ENCODE assay signal across 14 cellular contexts in genomic region chr6:44933113-44933512, GRCh38.
DNase-seq lines count a peak whose midpoint lies in the region; ATAC-seq, FAIRE-seq and TF ChIP-seq lines count a peak whose summit lies in the region.
"Had no signal": no experiment of that assay in that cellular context is flagged by ENCODE, and none has a peak within 500 bp of the region (broad histone marks: within the 10 kb centered on the region; RNA-seq: fewer than 3 reads in every experiment).

No MANE protein-coding gene starts in this region.

- H4K20me1 ChIP-seq in PC-3 (ENCODE audit: low read length) (no peaks in the 10 kb centered on the region), K562 (replicated peaks; ENCODE audit: control insufficient read depth, insufficient read depth, low read length) (no peaks in the 10 kb centered on the region), osteoblast (ENCODE audit: insufficient read depth, low read length) (no peaks in the 10 kb centered on the region)

- peak overlapping the region; percentile 95 for H3K27ac Mint-ChIP-seq in activated T-cell treated with anti-CD3 and anti-CD28 coated beads, Interleukin-2, amount 50 U/mL, for 24 hours

- TF ChIP-seq CTCF in PC-3 (conservative IDR thresholded peaks at IDR 0.05; ENCODE audit: low read depth, low read length) = no peak
- TF ChIP-seq CTCF in K562 (IDR thresholded peaks at IDR 0.05 in 2 of 3, conservative IDR thresholded peaks at IDR 0.05 in 1 of 3; ENCODE audit: insufficient read depth in 2 of 3, low read depth in 1 of 3, low read length in 3 of 3) = no peak
- TF ChIP-seq CTCF in osteoblast (IDR thresholded peaks at IDR 0.05; ENCODE audit: extremely low read depth, low read depth, low read length) = no peak

- peaks cover 6% of the 10 kb centered on the region for H3K36me3 Mint-ChIP-seq in activated T-cell treated with anti-CD3 and anti-CD28 coated beads, Interleukin-2, amount 50 U/mL, for 24 hours (ENCODE audit: low read depth)

- H3K4me1 ChIP-seq in PC-3 (ENCODE audit: insufficient read depth, low read length) = no peaks in the 10 kb centered on the region
- H3K4me1 ChIP-seq in K562 (replicated peaks in 1 of 2; ENCODE audit: control insufficient read depth in 2 of 2, insufficient read depth in 2 of 2, low read length in 2 of 2) = no peaks in the 10 kb centered on the region
- H3K4me1 ChIP-seq in osteoblast (ENCODE audit: insufficient read depth, low read length) = no peaks in the 10 kb centered on the region
- H3K4me1 ChIP-seq: foreskin keratinocyte, prostate gland, stomach, uterus had no signal

- no peaks in the 10 kb centered on the region for H3K9me2 ChIP-seq in PC-3 (replicated peaks; ENCODE audit: low read length)

- H3K4me2 ChIP-seq in PC-3 (ENCODE audit: low read length) = peak overlapping the region; percentile 61
- no peak overlapping the region for H3K4me2 ChIP-seq in K562 (ENCODE audit: insufficient read depth, low read length)
- H3K4me2 ChIP-seq in osteoblast (ENCODE audit: insufficient read depth, low read length) = peak overlapping the region; percentile 71

- CTCF ChIA-PET in PC-3 (lab: Charles Lee) (no interaction called here), K562 (lab: Yijun Ruan, JAX; ENCODE audit: low intra/inter-chr PET ratio) (no interaction called here)

- TF ChIP-seq POLR2A in K562 (conservative IDR thresholded peaks at IDR 0.05) = no peak

- H3F3A ChIP-seq in PC-3 (ENCODE audit: low read length, unreplicated experiment) = no peaks in the 10 kb centered on the region

- peak overlapping the region; percentile 63 for H3K4me3 ChIP-seq in PC-3 (ENCODE audit: low read length)
- no peak overlapping the region for H3K4me3 ChIP-seq in K562
- H3K4me3 ChIP-seq in osteoblast (ENCODE audit: insufficient read depth, low read length) = no peak overlapping the region
- H3K4me3 ChIP-seq: prostate gland, stomach, uterus had no signal

- no peaks in the 10 kb centered on the region for H3K9me3 Mint-ChIP-seq in activated T-cell treated with anti-CD3 and anti-CD28 coated beads, Interleukin-2, amount 50 U/mL, for 24 hours

- BruUV-seq in PC-3 (replicated peaks; lab: Mats Ljungman, UMichigan) (no TSS peak), K562 (replicated peaks; lab: Mats Ljungman, UMichigan) (no TSS peak)

- ATAC-seq in PC-3 = no peak
- no peak for ATAC-seq in K562
- ATAC-seq: foreskin keratinocyte, HCT116 had no signal

- H3K27ac ChIP-seq in PC-3 (ENCODE audit: low read length) = no peak overlapping the region
- no peak overlapping the region for H3K27ac ChIP-seq in K562 (ENCODE audit: extremely low read depth, low read depth, low read length)
- H3K27ac ChIP-seq in osteoblast (ENCODE audit: low read depth, low read length) = no peak overlapping the region
- H3K27ac ChIP-seq: foreskin keratinocyte, prostate gland, uterus had no signal

- no peak for DNase-seq in activated T-cell treated with anti-CD3 and anti-CD28 coated beads, Interleukin-2, amount 50 U/mL, for 24 hours
- no peak for DNase-seq in activated T-cell treated with anti-CD3 and anti-CD28 coated beads, Interleukin-2, amount 50 U/mL, for 1 hour
- DNase-seq in PC-3 (no peak), K562 (ENCODE audit: extremely low read depth in 1 of 4, low spot score in 3 of 4) (no peak), osteoblast (ENCODE audit: insufficient read length, low spot score, missing footprints) (no peak), hepatic stellate cell (ENCODE audit: low spot score) (no peak), SKM-1 treated with dmso at 0.1 percent for 144 hours (lab: John Stamatoyannopoulos, UW; ENCODE audit: unreplicated experiment) (no peak), activated gamma-delta T cell treated with Interleukin-2 at 50 U/mL for 16 hours (no peak)
- DNase-seq: foreskin keratinocyte, NCI-H774, stomach, uterus had no signal

- H3K36me3 ChIP-seq in PC-3 (ENCODE audit: low read depth, low read length) (no peaks in the 10 kb centered on the region), K562 (ENCODE audit: control insufficient read depth, insufficient read depth, low read length) (no peaks in the 10 kb centered on the region), osteoblast (ENCODE audit: insufficient read depth, low read length) (no peaks in the 10 kb centered on the region)
- H3K36me3 ChIP-seq: prostate gland, stomach, uterus had no signal

- H3K9me1 ChIP-seq in K562 (ENCODE audit: control insufficient read depth, insufficient read depth, low read length) = no peaks in the 10 kb centered on the region

- TF ChIP-seq RAD21 in K562 (CRISPR knock-in tag; conservative IDR thresholded peaks at IDR 0.05 in 1 of 2, IDR thresholded peaks at IDR 0.05 in 1 of 2) = no peak

- H3K79me2 ChIP-seq in PC-3 (ENCODE audit: low read length) (no peaks in the 10 kb centered on the region), K562 (ENCODE audit: control insufficient read depth, insufficient read depth, low read length) (no peaks in the 10 kb centered on the region), osteoblast (ENCODE audit: insufficient read depth, low read length) (no peaks in the 10 kb centered on the region)

- in situ Hi-C loops in K562 (cut with MboI) = no loop called here

- WGBS in K562 (ENCODE audit: insufficient coverage, low coverage, missing lambda C conversion rate) = 37% methylated on average over 4 of the region's 4 CpGs

- H3K27me3 Mint-ChIP-seq in activated T-cell treated with anti-CD3 and anti-CD28 coated beads, Interleukin-2, amount 50 U/mL, for 24 hours = no peaks in the 10 kb centered on the region

- H3K4me1 Mint-ChIP-seq in activated T-cell treated with anti-CD3 and anti-CD28 coated beads, Interleukin-2, amount 50 U/mL, for 24 hours (ENCODE audit: low read depth) = peaks cover 55% of the 10 kb centered on the region

- H2AFZ ChIP-seq in PC-3 (ENCODE audit: low read length) (peak overlapping the region; percentile 72), K562 (ENCODE audit: low read depth, low read length) (no peak overlapping the region), osteoblast (ENCODE audit: low read length) (no peak overlapping the region)

- H3K4me3 Mint-ChIP-seq in activated T-cell treated with anti-CD3 and anti-CD28 coated beads, Interleukin-2, amount 50 U/mL, for 24 hours = peak overlapping the region; percentile 80

- TF ChIP-seq EP300 in K562 (IDR thresholded peaks at IDR 0.05; ENCODE audit: low read length) = no peak

- POLR2A ChIA-PET in PC-3 (lab: Charles Lee; ENCODE audit: unreplicated experiment) (no interaction called here), K562 (lab: Yijun Ruan, JAX) (interaction anchor here (0.7 kb wide), 1 partner anchor 11 kb away, joined by 3 read pairs; no protein-coding TSS in a partner anchor)

- no peak for FAIRE-seq in K562 (lab: Jason Lieb, UNC)

- intact Hi-C loops in PC-3 (cut with micrococcal nuclease) (no loop called here), K562 (cut with micrococcal nuclease) (no loop called here)

- peak overlapping the region; percentile 22; the same call in 1 of the 2 replicates for H3K9ac ChIP-seq in PC-3 (ENCODE audit: low read length)
- no peak overlapping the region for H3K9ac ChIP-seq in K562 (ENCODE audit: insufficient read depth in 1 of 2, low read depth in 2 of 2, low read length in 2 of 2)

- no peaks in the 10 kb centered on the region for H3K9me3 ChIP-seq in PC-3 (ENCODE audit: low read length)
- 0 out of 2 replicates have a peak, but pooled peaks cover 2% of the 10 kb centered on the region for H3K9me3 ChIP-seq in K562 (replicated peaks; ENCODE audit: control insufficient read depth, insufficient read depth, low read depth, low read length)
- no peaks in the 10 kb centered on the region for H3K9me3 ChIP-seq in osteoblast (ENCODE audit: low read depth, low read length)
- H3K9me3 ChIP-seq: prostate gland, stomach, uterus had no signal

- H3K27me3 ChIP-seq in PC-3 (ENCODE audit: low read length) (no peaks in the 10 kb centered on the region), K562 (ENCODE audit: control insufficient read depth in 2 of 2, insufficient read depth in 2 of 2, low read length in 2 of 2) (no peaks in the 10 kb centered on the region), osteoblast (ENCODE audit: insufficient read depth, low read length) (no peaks in the 10 kb centered on the region)
- H3K27me3 ChIP-seq: foreskin keratinocyte, stomach, uterus had no signal

TF ChIP-seq in K562, 482 proteins besides CTCF, POLR2A, EP300 and RAD21 (continues in another document):
- TF ChIP-seq RBM25 (IDR thresholded peaks at IDR 0.05; ENCODE audit: low read depth, low read length, severe bottlenecking) = peak; percentile 50
